ENCODE assay signal across 25 cellular contexts in genomic region chr2:10233131-10234012, GRCh38.
DNase-seq lines count a peak whose midpoint lies in the region; ATAC-seq, FAIRE-seq and TF ChIP-seq lines count a peak whose summit lies in the region.
"Had no signal": no experiment of that assay in that cellular context is flagged by ENCODE, and none has a peak within 500 bp of the region (broad histone marks: within the 10 kb centered on the region; RNA-seq: fewer than 3 reads in every experiment).

No MANE protein-coding gene starts in this region.

- POLR2A ChIA-PET in HepG2 (lab: Yijun Ruan, JAX): no interaction called here

- peak overlapping the region; percentile 10 for H3K27ac Mint-ChIP-seq in activated naive CD8-positive, alpha-beta T cell treated with anti-CD3 and anti-CD28 coated beads, Interleukin-2, amount 50 U/mL, for 24 hours
- H3K27ac Mint-ChIP-seq in natural killer cell treated with Interleukin-12 subunit alpha and Interleukin-12 subunit beta and Interleukin-15 and Interleukin-18, amount 100 ng/mL, for 72 hours: peak overlapping the region; percentile 3 to 49
- no peak overlapping the region for H3K27ac Mint-ChIP-seq in Calu3 (ENCODE audit: unreplicated experiment)

- no peaks in the 10 kb centered on the region for H3K79me2 ChIP-seq in HepG2 (ENCODE audit: insufficient read depth, low read length)

- TF ChIP-seq CTCF in HepG2 (CRISPR knock-in tag; IDR thresholded peaks at IDR 0.05): no peak
- no peak for TF ChIP-seq CTCF in right lobe of liver (IDR thresholded peaks at IDR 0.05)
- no peak for TF ChIP-seq CTCF in Calu3 (IDR thresholded peaks at IDR 0.05; ENCODE audit: unreplicated experiment)

- intact Hi-C loops in HepG2 (cut with micrococcal nuclease; ENCODE audit: unreplicated experiment) (no loop called here), right lobe of liver (cut with DNase I) (no loop called here), Calu3 (cut with micrococcal nuclease; ENCODE audit: unreplicated experiment) (no loop called here)

- ATAC-seq in HepG2 (no peak), right lobe of liver (no peak)
- no peak for ATAC-seq in activated naive CD8-positive, alpha-beta T cell treated with anti-CD3 and anti-CD28 coated beads, Interleukin-2, amount 50 U/mL, for 24 hours
- ATAC-seq in natural killer cell treated with Interleukin-12 subunit alpha and Interleukin-12 subunit beta and Interleukin-15 and Interleukin-18, amount 100 ng/mL, for 72 hours: no peak
- ATAC-seq: heart left ventricle; left lobe of liver; naive thymus-derived CD4-positive, alpha-beta T cell had no signal

- H2AFZ ChIP-seq in HepG2 (ENCODE audit: low read length): no peak overlapping the region

- TF ChIP-seq POLR2A in HepG2 (IDR thresholded peaks at IDR 0.05; ENCODE audit: insufficient read depth in 1 of 2, low read depth in 2 of 2, low read length in 2 of 2) (no peak), right lobe of liver (IDR thresholded peaks at IDR 0.05) (no peak)

- in situ Hi-C loops in HepG2 (cut with HindIII; ENCODE audit: extremely low pct_ligation_motif_present, low pct_unique_long_range_greater_than_20kb): no loop called here

- H3K9me3 Mint-ChIP-seq in activated naive CD8-positive, alpha-beta T cell treated with anti-CD3 and anti-CD28 coated beads, Interleukin-2, amount 50 U/mL, for 24 hours: peaks cover 5% of the 10 kb centered on the region
- H3K9me3 Mint-ChIP-seq in natural killer cell treated with Interleukin-12 subunit alpha and Interleukin-12 subunit beta and Interleukin-15 and Interleukin-18, amount 100 ng/mL, for 72 hours: peaks cover 9% of the 10 kb centered on the region
- no peaks in the 10 kb centered on the region for H3K9me3 Mint-ChIP-seq in Calu3 (ENCODE audit: low read depth, unreplicated experiment)

- TF ChIP-seq RAD21 in HepG2 (CRISPR knock-in tag; IDR thresholded peaks at IDR 0.05): no peak

- H3K9ac ChIP-seq in HepG2 (ENCODE audit: insufficient read depth, low read depth, low read length): no peak overlapping the region

- H3K4me1 ChIP-seq in HepG2 (ENCODE audit: insufficient read depth, low read length): peaks cover 15% of the 10 kb centered on the region
- no peaks in the 10 kb centered on the region for H3K4me1 ChIP-seq in right lobe of liver

- DNase-seq in HepG2 (ENCODE audit: low spot score) (no peak), right lobe of liver (no peak), COR-L47 (lab: John Stamatoyannopoulos, UW) (no peak), Calu3 (no peak), NCI-H1436 treated with DMSO at 0.1 percent for 48 hours (lab: John Stamatoyannopoulos, UW) (no peak)
- no peak for DNase-seq in activated naive CD8-positive, alpha-beta T cell treated with anti-CD3 and anti-CD28 coated beads, Interleukin-2, amount 50 U/mL, for 24 hours
- DNase-seq in natural killer cell treated with Interleukin-12 subunit alpha and Interleukin-12 subunit beta and Interleukin-15 and Interleukin-18, amount 100 ng/mL, for 72 hours (ENCODE audit: low spot score): peak; percentile 23
- DNase-seq: activated CD4-positive, CD25-positive, alpha-beta regulatory T cell; activated effector memory CD4-positive, alpha-beta T cell treated with Interleukin-2 at 50 U/mL for 16 hours; anterior cingulate cortex; caudate nucleus; DMS79; naive thymus-derived CD4-positive, alpha-beta T cell; NCI-H1048; NCI-H1930; NCI-H226; NCI-H774; substantia nigra; T-helper 9 cell had no signal

- H3K4me3 ChIP-seq in HepG2 (replicated peaks in 1 of 3; ENCODE audit: insufficient read depth in 1 of 3, low read depth in 2 of 3, low read length in 3 of 3): no peak overlapping the region
- H3K4me3 ChIP-seq in right lobe of liver: no peak overlapping the region
- H3K4me3 ChIP-seq: dorsolateral prefrontal cortex, heart left ventricle, vagina had no signal

- no TSS peak for BruUV-seq in HepG2 (replicated peaks; lab: Mats Ljungman, UMichigan)
- no TSS peak for BruUV-seq in Calu3 (replicated peaks; lab: Mats Ljungman, UMichigan)

- H3K4me3 Mint-ChIP-seq in activated naive CD8-positive, alpha-beta T cell treated with anti-CD3 and anti-CD28 coated beads, Interleukin-2, amount 50 U/mL, for 24 hours: no peak overlapping the region
- peak overlapping the region; percentile 36 for H3K4me3 Mint-ChIP-seq in natural killer cell treated with Interleukin-12 subunit alpha and Interleukin-12 subunit beta and Interleukin-15 and Interleukin-18, amount 100 ng/mL, for 72 hours
- no peak overlapping the region for H3K4me3 Mint-ChIP-seq in Calu3 (ENCODE audit: low read depth, unreplicated experiment)
- H3K4me3 Mint-ChIP-seq: naive thymus-derived CD4-positive, alpha-beta T cell had no signal

- no peak overlapping the region for H3K4me2 ChIP-seq in HepG2 (ENCODE audit: low read depth, low read length)

- no peaks in the 10 kb centered on the region for H3K36me3 ChIP-seq in HepG2 (replicated peaks in 1 of 2; ENCODE audit: control insufficient read depth in 1 of 2, insufficient read depth in 2 of 2, low read length in 2 of 2)
- no peaks in the 10 kb centered on the region for H3K36me3 ChIP-seq in right lobe of liver
- H3K36me3 ChIP-seq: heart left ventricle, vagina had no signal

- H3K27me3 Mint-ChIP-seq in activated naive CD8-positive, alpha-beta T cell treated with anti-CD3 and anti-CD28 coated beads, Interleukin-2, amount 50 U/mL, for 24 hours: no peaks in the 10 kb centered on the region
- H3K27me3 Mint-ChIP-seq in natural killer cell treated with Interleukin-12 subunit alpha and Interleukin-12 subunit beta and Interleukin-15 and Interleukin-18, amount 100 ng/mL, for 72 hours: peaks cover 12 to 15% of the 10 kb centered on the region in 2 donors
- peaks cover 54% of the 10 kb centered on the region for H3K27me3 Mint-ChIP-seq in Calu3 (ENCODE audit: unreplicated experiment)

- 52% methylated on average over 7 of the region's 7 CpGs for WGBS in HepG2 (ENCODE audit: low lambda C conversion rate)
- WGBS in right lobe of liver (ENCODE audit: insufficient coverage, low coverage, low lambda C conversion rate, missing lambda C conversion rate): 89% methylated on average over 7 of the region's 7 CpGs

- CTCF ChIA-PET in HepG2 (lab: Yijun Ruan, JAX; ENCODE audit: low intra/inter-chr PET ratio, low total read pairs): no interaction called here
- CTCF ChIA-PET in Calu3 (lab: Charles Lee): no interaction called here

- H3K9me3 ChIP-seq in HepG2 (ENCODE audit: low read length) (no peaks in the 10 kb centered on the region), right lobe of liver (no peaks in the 10 kb centered on the region)
- H3K9me3 ChIP-seq: heart left ventricle, vagina had no signal

- no peaks in the 10 kb centered on the region for H3K36me3 Mint-ChIP-seq in activated naive CD8-positive, alpha-beta T cell treated with anti-CD3 and anti-CD28 coated beads, Interleukin-2, amount 50 U/mL, for 24 hours (ENCODE audit: low read depth)
- peaks cover 10% of the 10 kb centered on the region for H3K36me3 Mint-ChIP-seq in natural killer cell treated with Interleukin-12 subunit alpha and Interleukin-12 subunit beta and Interleukin-15 and Interleukin-18, amount 100 ng/mL, for 72 hours
- no peaks in the 10 kb centered on the region for H3K36me3 Mint-ChIP-seq in Calu3 (ENCODE audit: insufficient read depth, unreplicated experiment)
- H3K36me3 Mint-ChIP-seq: naive thymus-derived CD4-positive, alpha-beta T cell had no signal

- H3K27me3 ChIP-seq in HepG2 (ENCODE audit: control insufficient read depth in 1 of 2, insufficient read depth in 2 of 2, low read length in 2 of 2): peaks cover 19 to 88% of the 10 kb centered on the region in 2 experiments
- H3K27me3 ChIP-seq in right lobe of liver: no peaks in the 10 kb centered on the region
- H3K27me3 ChIP-seq: dorsolateral prefrontal cortex, heart left ventricle, vagina had no signal

- no peaks in the 10 kb centered on the region for H3K4me1 Mint-ChIP-seq in activated naive CD8-positive, alpha-beta T cell treated with anti-CD3 and anti-CD28 coated beads, Interleukin-2, amount 50 U/mL, for 24 hours
- peaks cover 21 to 22% of the 10 kb centered on the region in 2 donors for H3K4me1 Mint-ChIP-seq in natural killer cell treated with Interleukin-12 subunit alpha and Interleukin-12 subunit beta and Interleukin-15 and Interleukin-18, amount 100 ng/mL, for 72 hours (ENCODE audit: low read depth in 2 of 2)
- no peaks in the 10 kb centered on the region for H3K4me1 Mint-ChIP-seq in Calu3 (ENCODE audit: low read depth, unreplicated experiment)

- no peaks in the 10 kb centered on the region; the same call in 1 of the 2 replicates for H4K20me1 ChIP-seq in HepG2 (ENCODE audit: insufficient read depth, low read length)

- no peak for FAIRE-seq in HepG2 (lab: Jason Lieb, UNC)
- FAIRE-seq: GM19239 had no signal

- H3K27ac ChIP-seq in HepG2 (ENCODE audit: extremely low read length, insufficient read depth, low read length): no peak overlapping the region
- H3K27ac ChIP-seq in right lobe of liver: no peak overlapping the region
- H3K27ac ChIP-seq: dorsolateral prefrontal cortex, epithelial cell of prostate, heart left ventricle, vagina had no signal

- no peak for TF ChIP-seq EP300 in HepG2 (IDR thresholded peaks at IDR 0.05; ENCODE audit: low read depth in 2 of 2, low read length in 2 of 2)
- TF ChIP-seq EP300 in HepG2 (CRISPR knock-in tag; IDR thresholded peaks at IDR 0.05; ENCODE audit: borderline replicate concordance): no peak

TF ChIP-seq in HepG2, 621 proteins besides CTCF, POLR2A, EP300 and RAD21 (continues in another document):
- TF ChIP-seq ZNF577 (CRISPR knock-in tag; IDR thresholded peaks at IDR 0.05; ENCODE audit: borderline replicate concordance, low read depth): no peak
- peak; percentile 78 for TF ChIP-seq ZNF282 (IDR thresholded peaks at IDR 0.05; ENCODE audit: partially characterized antibody)
- 0 out of 2 replicates have a peak, but pooled peaks have one; percentile 13 for TF ChIP-seq NFRKB (IDR thresholded peaks at IDR 0.05)
- no peak for TF ChIP-seq NFIB (CRISPR knock-in tag; IDR thresholded peaks at IDR 0.05; ENCODE audit: borderline replicate concordance)
- no peak for TF ChIP-seq ZBTB37 (CRISPR knock-in tag; IDR thresholded peaks at IDR 0.05)
- TF ChIP-seq ASH2L (IDR thresholded peaks at IDR 0.05; ENCODE audit: insufficient read length, low read depth, low read length): peak; percentile 38
